ENCODE assay signal across 8 cellular contexts in genomic region chr16:19068237-19068815, GRCh38. TPM values are rescaled to one million over a fixed set of nuclear protein-coding genes. Genes with fewer than 3 reads are reported as not detected.
DNase-seq lines count a peak whose midpoint lies in the region; ATAC-seq and TF ChIP-seq lines count a peak whose summit lies in the region.

No MANE protein-coding gene starts in this region.

- H3K27ac ChIP-seq in WERI-Rb-1, result peak overlapping the region; percentile 100
- H3K27ac ChIP-seq in foreskin keratinocyte, result peak overlapping the region; percentile 99

- H3K9me3 ChIP-seq in WERI-Rb-1 (ENCODE audit: severe bottlenecking), result no peaks in the 10 kb centered on the region

- DNase-seq in H7 (no peak), WERI-Rb-1 (no peak), foreskin keratinocyte (no peak), skeletal muscle cell (ENCODE audit: low read depth) (no peak), medulla oblongata (ENCODE audit: extremely low spot score) (no peak), NCI-H446 (lab: John Stamatoyannopoulos, UW) (no peak), KBM-7 (no peak)

- no peak for ATAC-seq in foreskin keratinocyte
- no peak for ATAC-seq in HG03135 (IDR thresholded peaks at IDR 0.05; ENCODE audit: unreplicated experiment)

- H3K4me1 ChIP-seq in foreskin keratinocyte, result peaks cover 4% of the 10 kb centered on the region

- H3K27me3 ChIP-seq in H7 (ENCODE audit: control insufficient read depth, insufficient read depth, low read length) (no peaks in the 10 kb centered on the region), WERI-Rb-1 (ENCODE audit: insufficient read depth, low read depth, severe bottlenecking) (no peaks in the 10 kb centered on the region), foreskin keratinocyte (no peaks in the 10 kb centered on the region)

- H3K4me3 ChIP-seq in H7 (ENCODE audit: insufficient read depth, low read depth, low read length) (peak overlapping the region; percentile 84), WERI-Rb-1 (ENCODE audit: low read depth, low read length) (peak overlapping the region; percentile 94), skeletal muscle cell (ENCODE audit: low read depth, low read length) (peak overlapping the region; percentile 76)

- in situ Hi-C loops in KBM-7 (cut with MboI; ENCODE audit: low pct_unique_long_range_greater_than_20kb, low sequenced_read_pairs), result no loop called here

- no peak for TF ChIP-seq CTCF in WERI-Rb-1 (IDR thresholded peaks at IDR 0.05; ENCODE audit: low read depth, low read length)
- TF ChIP-seq CTCF in foreskin keratinocyte (conservative IDR thresholded peaks at IDR 0.05), result no peak

- H3K36me3 ChIP-seq in H7 (replicated peaks; ENCODE audit: control insufficient read depth, insufficient read depth, low read length), result no peaks in the 10 kb centered on the region
- H3K36me3 ChIP-seq in WERI-Rb-1, result peaks cover 13% of the 10 kb centered on the region

RNA-seq across cellular contexts. Expression of gene COQ7, which starts 0.9 kb away (rescaled TPM):
- total RNA-seq in H7 (2014; rRNA removed; shearing (Covaris generic)), result 9.5 and 10.8 TPM in 2 replicates
- total RNA-seq in foreskin keratinocyte, result 13.1 and 13.2 TPM in 2 replicates
- 10.0 and 10.9 TPM in 2 replicates for polyA plus RNA-seq in foreskin keratinocyte

RNA-seq across cellular contexts. Expression of gene ITPRIPL2, which starts 45.4 kb away (rescaled TPM):
- total RNA-seq in H7 (2014; rRNA removed; shearing (Covaris generic)), result 3.4 and 5.5 TPM in 2 replicates
- 15.2 and 18.1 TPM in 2 replicates for total RNA-seq in foreskin keratinocyte
- 3.3 and 3.5 TPM in 2 replicates for polyA plus RNA-seq in foreskin keratinocyte
